9 cellular contexts compared by ENCODE assay signal in the genomic region with DNA sequence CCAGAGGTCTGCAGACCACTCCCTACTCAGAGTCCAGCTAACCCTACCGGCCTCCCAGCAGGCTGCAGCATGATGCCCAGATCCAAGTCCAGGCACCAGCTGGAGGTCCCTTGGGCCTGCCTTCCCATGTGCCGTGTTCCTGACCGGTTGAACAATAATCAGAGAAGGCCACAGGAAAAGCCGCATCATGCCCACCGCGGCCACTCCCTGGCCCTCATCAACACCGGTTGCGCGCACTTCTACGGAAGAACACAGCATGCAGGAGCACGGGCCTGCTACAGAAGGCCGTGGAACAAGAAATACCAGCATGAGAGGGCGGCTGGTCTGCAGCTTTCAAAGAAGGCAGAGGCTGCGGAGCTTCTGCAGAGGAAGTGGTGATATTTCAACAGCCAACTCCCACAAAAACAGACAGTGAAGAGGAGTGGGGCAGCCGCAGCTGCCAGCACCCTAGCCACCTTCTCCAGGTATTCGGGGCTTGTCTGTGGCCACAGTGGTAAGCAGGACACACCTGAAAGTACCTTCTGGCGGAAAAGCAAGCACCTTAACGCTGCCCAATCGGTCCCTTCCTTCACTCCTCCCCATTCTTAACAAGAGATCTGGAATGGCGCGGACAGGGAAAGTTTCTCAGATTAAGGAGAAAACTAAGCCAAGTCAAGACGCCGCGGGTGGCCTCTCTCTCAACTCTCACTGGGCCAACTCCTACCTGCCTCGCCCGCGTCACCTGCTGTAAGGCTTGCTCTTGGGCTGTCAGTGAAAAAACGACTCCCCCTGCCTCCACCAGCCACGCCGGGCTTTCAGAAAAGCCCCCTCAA. TPM values are rescaled to one million over a fixed set of nuclear protein-coding genes. Genes with fewer than 3 reads are reported as not detected.
DNase-seq lines count a peak whose midpoint lies in the region; ATAC-seq and TF ChIP-seq lines count a peak whose summit lies in the region.
"Had no signal": no experiment of that assay in that cellular context is flagged by ENCODE, and none has a peak within 500 bp of the region (broad histone marks: within the 10 kb centered on the region; RNA-seq: fewer than 3 reads in every experiment).

No MANE protein-coding gene starts in this region.

- no peak overlapping the region for H3K27ac ChIP-seq in sigmoid colon

- peak overlapping the region; percentile 48 for H3K4me3 Mint-ChIP-seq in T-helper 1 cell treated with Interleukin-12 subunit alpha and Interleukin-12 subunit beta and Interleukin-4 antibody, amounts not matched to agents 30 μg/mL and 1 μg/mL, for 36 hours
- peak overlapping the region; percentile 52 to 58 for H3K4me3 Mint-ChIP-seq in stimulated activated naive CD8-positive, alpha-beta T cell treated with anti-CD3 and anti-CD28 coated beads, Interleukin-15, amount 100 ng/mL, for 72 hours

- peaks cover 69% of the 10 kb centered on the region for H3K27me3 Mint-ChIP-seq in T-helper 1 cell treated with Interleukin-12 subunit alpha and Interleukin-12 subunit beta and Interleukin-4 antibody, amounts not matched to agents 30 μg/mL and 1 μg/mL, for 36 hours (ENCODE audit: low read depth)
- H3K27me3 Mint-ChIP-seq in stimulated activated naive CD8-positive, alpha-beta T cell treated with anti-CD3 and anti-CD28 coated beads, Interleukin-15, amount 100 ng/mL, for 72 hours: peaks cover 73% of the 10 kb centered on the region

- no peak for TF ChIP-seq EP300 in sigmoid colon (IDR thresholded peaks at IDR 0.05)

- H3K27ac Mint-ChIP-seq in T-helper 1 cell treated with Interleukin-12 subunit alpha and Interleukin-12 subunit beta and Interleukin-4 antibody, amounts not matched to agents 30 μg/mL and 1 μg/mL, for 36 hours: no peak overlapping the region
- H3K27ac Mint-ChIP-seq in stimulated activated naive CD8-positive, alpha-beta T cell treated with anti-CD3 and anti-CD28 coated beads, Interleukin-15, amount 100 ng/mL, for 72 hours: no peak overlapping the region

- DNase-seq in T-helper 1 cell (no peak), SKM-1 treated with dmso at 0.1 percent for 144 hours (lab: John Stamatoyannopoulos, UW; ENCODE audit: unreplicated experiment) (peak; percentile 76), germinal center (ENCODE audit: low spot score) (no peak), sigmoid colon (no peak), SW480 (ENCODE audit: low spot score) (no peak)
- DNase-seq in stimulated activated naive CD8-positive, alpha-beta T cell treated with anti-CD3 and anti-CD28 coated beads, Interleukin-15, amount 100 ng/mL, for 72 hours: no peak
- DNase-seq: DND-41 had no signal

- TF ChIP-seq POLR2A in sigmoid colon (IDR thresholded peaks at IDR 0.05): no peak

- no peaks in the 10 kb centered on the region for H3K9me3 Mint-ChIP-seq in T-helper 1 cell treated with Interleukin-12 subunit alpha and Interleukin-12 subunit beta and Interleukin-4 antibody, amounts not matched to agents 30 μg/mL and 1 μg/mL, for 36 hours
- peaks cover 0 to 7% of the 10 kb centered on the region in 2 donors for H3K9me3 Mint-ChIP-seq in stimulated activated naive CD8-positive, alpha-beta T cell treated with anti-CD3 and anti-CD28 coated beads, Interleukin-15, amount 100 ng/mL, for 72 hours

- peaks cover 3% of the 10 kb centered on the region for H3K36me3 Mint-ChIP-seq in T-helper 1 cell treated with Interleukin-12 subunit alpha and Interleukin-12 subunit beta and Interleukin-4 antibody, amounts not matched to agents 30 μg/mL and 1 μg/mL, for 36 hours (ENCODE audit: low read depth)

- H3K9me3 ChIP-seq in iPS-15b (ENCODE audit: control insufficient read depth, insufficient read depth, low read length) (no peaks in the 10 kb centered on the region), sigmoid colon (no peaks in the 10 kb centered on the region)

- TF ChIP-seq CTCF in sigmoid colon (IDR thresholded peaks at IDR 0.05): no peak

- H3K4me1 ChIP-seq in iPS-15b (ENCODE audit: control insufficient read depth, insufficient read depth, low read length) (peaks cover 14% of the 10 kb centered on the region), sigmoid colon (peaks cover 0 to 11% (median 8%) of the 10 kb centered on the region in 4 donors)

- intact Hi-C loops in sigmoid colon (cut with DNase I): no loop called here

- H3K4me1 Mint-ChIP-seq in T-helper 1 cell treated with Interleukin-12 subunit alpha and Interleukin-12 subunit beta and Interleukin-4 antibody, amounts not matched to agents 30 μg/mL and 1 μg/mL, for 36 hours (ENCODE audit: low read depth): peaks cover 11% of the 10 kb centered on the region
- peaks cover 11% of the 10 kb centered on the region for H3K4me1 Mint-ChIP-seq in stimulated activated naive CD8-positive, alpha-beta T cell treated with anti-CD3 and anti-CD28 coated beads, Interleukin-15, amount 100 ng/mL, for 72 hours

- H3K36me3 ChIP-seq in iPS-15b (ENCODE audit: control insufficient read depth, insufficient read depth, low read length) (no peaks in the 10 kb centered on the region), sigmoid colon (no peaks in the 10 kb centered on the region)

- peak overlapping the region; percentile 54 for H3K4me3 ChIP-seq in iPS-15b (ENCODE audit: low read depth, low read length)
- peak overlapping the region in 1 of 4 donors; percentile 38 for H3K4me3 ChIP-seq in sigmoid colon

- no peak for ATAC-seq in stimulated activated naive CD8-positive, alpha-beta T cell treated with anti-CD3 and anti-CD28 coated beads, Interleukin-15, amount 100 ng/mL, for 72 hours

- 3 to 5% methylated on average over 30 of the region's 30 CpGs for WGBS in sigmoid colon, 2 donors

- H3K9ac ChIP-seq in iPS-15b (ENCODE audit: low read depth, low read length): no peak overlapping the region

- peaks cover 5% of the 10 kb centered on the region for H3K27me3 ChIP-seq in iPS-15b (ENCODE audit: control insufficient read depth, insufficient read depth, low read length)
- H3K27me3 ChIP-seq in sigmoid colon: peaks cover 30 to 67% (median 36%) of the 10 kb centered on the region in 3 donors

RNA-seq across cellular contexts. Expression of a gene that starts 1.5 kb away (rescaled TPM):
- total RNA-seq in sigmoid colon: 1 to 10 TPM in 2 of 4 donors, under 1 TPM in 2; 0.16 to 1.2 (median 0.67) TPM
- 1 to 10 TPM in 2 of 3 donors, under 1 TPM in 1; under 0.01 to 1.9 (median 1.6) TPM for polyA plus RNA-seq in sigmoid colon
